ENCODE assay signal across 11 cellular contexts in the genomic region with DNA sequence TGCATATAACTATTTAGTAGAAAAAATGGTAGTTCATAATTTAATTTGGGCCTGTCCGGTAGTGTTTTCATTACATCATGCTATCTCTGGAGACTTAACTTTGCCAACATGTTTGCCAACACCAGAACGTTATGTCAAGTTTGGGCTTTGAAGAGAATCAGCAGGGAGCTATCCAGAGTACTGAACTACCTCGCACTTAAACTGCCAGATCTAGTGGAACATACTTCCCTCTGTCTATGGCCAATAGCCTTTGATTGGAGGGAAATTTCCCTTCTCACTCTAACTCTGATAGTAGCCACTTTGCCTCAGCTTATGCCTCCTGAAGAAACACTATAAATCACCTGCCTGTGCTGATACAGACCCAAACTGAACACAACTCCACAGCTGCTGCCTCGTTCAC. TPM values are rescaled to one million over a fixed set of nuclear protein-coding genes. Genes with fewer than 3 reads are reported as not detected.
DNase-seq lines count a peak whose midpoint lies in the region; ATAC-seq and TF ChIP-seq lines count a peak whose summit lies in the region.
"Had no signal": no experiment of that assay in that cellular context is flagged by ENCODE, and none has a peak within 500 bp of the region (broad histone marks: within the 10 kb centered on the region; RNA-seq: fewer than 3 reads in every experiment).

No MANE protein-coding gene starts in this region.

- ATAC-seq in HG02870 (IDR thresholded peaks at IDR 0.05; ENCODE audit: unreplicated experiment): peak; percentile 46
- no peak for ATAC-seq in GM18505 (IDR thresholded peaks at IDR 0.05; ENCODE audit: unreplicated experiment)
- ATAC-seq in GM18519 (IDR thresholded peaks at IDR 0.05; ENCODE audit: low FRiP score, unreplicated experiment): no peak
- ATAC-seq: gastroesophageal sphincter had no signal

- H3K27me3 ChIP-seq in esophagus squamous epithelium: no peaks in the 10 kb centered on the region
- H3K27me3 ChIP-seq: gastroesophageal sphincter had no signal

- no peaks in the 10 kb centered on the region for H3K4me1 ChIP-seq in esophagus squamous epithelium

- intact Hi-C loops in esophagus squamous epithelium (cut with DNase I): no loop called here

- DNase-seq in AML-193 (lab: John Stamatoyannopoulos, UW): peak; percentile 8 to 22
- peak; percentile 15 for DNase-seq in T1000 (lab: John Stamatoyannopoulos, UW)
- DNase-seq in hepatic stellate cell (ENCODE audit: low spot score): peak; percentile 8
- DNase-seq in NCI-H510A (lab: John Stamatoyannopoulos, UW): no peak
- no peak for DNase-seq in esophagus squamous epithelium (lab: John Stamatoyannopoulos, UW)
- DNase-seq: HCEC 1CT had no signal

- TF ChIP-seq POLR2A in GM18505 (IDR thresholded peaks at IDR 0.05; ENCODE audit: borderline replicate concordance, extremely low read depth, insufficient read depth, insufficient read length) (no peak), esophagus squamous epithelium (IDR thresholded peaks at IDR 0.05) (no peak)

- H3K27ac ChIP-seq in esophagus squamous epithelium: no peak overlapping the region
- H3K27ac ChIP-seq: gastroesophageal sphincter had no signal

- H3K9me3 ChIP-seq in esophagus squamous epithelium: no peaks in the 10 kb centered on the region
- H3K9me3 ChIP-seq: gastroesophageal sphincter had no signal

- H3K4me3 ChIP-seq in esophagus squamous epithelium: no peak overlapping the region
- H3K4me3 ChIP-seq: gastroesophageal sphincter had no signal

- WGBS in esophagus squamous epithelium, 2 donors: 16 to 31% methylated on average over 4 of the region's 4 CpGs

- no peaks in the 10 kb centered on the region for H3K36me3 ChIP-seq in esophagus squamous epithelium
- H3K36me3 ChIP-seq: gastroesophageal sphincter had no signal

- TF ChIP-seq CTCF in esophagus squamous epithelium (IDR thresholded peaks at IDR 0.05): no peak

RNA-seq across cellular contexts. Expression of a gene that starts 10.0 kb away (rescaled TPM):
- not detected for total RNA-seq in esophagus squamous epithelium
- total RNA-seq: gastroesophageal sphincter, ureter had no signal

Comparison
In these comparisons a context has a peak if more than half of its experiments do, and no peak if none do; other contexts are left out.
1. DNase-seq: peak in AML-193 (2 of 2), T1000 (single experiment) and hepatic stellate cell (single experiment); none in NCI-H510A (single experiment) and esophagus squamous epithelium (single experiment).